11 cellular contexts compared by ENCODE assay signal in genomic region chr17:4607261-4607731, GRCh38. TPM values are rescaled to one million over a fixed set of nuclear protein-coding genes. Genes with fewer than 3 reads are reported as not detected.
A peak's percentile ranks its signal among the peaks of the same experiment; 100 is the strongest.
DNase-seq lines count a peak whose midpoint lies in the region; ATAC-seq and TF ChIP-seq lines count a peak whose summit lies in the region.
"Had no signal": no experiment of that assay in that cellular context is flagged by ENCODE, and none has a peak within 500 bp of the region (broad histone marks: within the 10 kb centered on the region; RNA-seq: fewer than 3 reads in every experiment).

No MANE protein-coding gene starts in this region.

- DNase-seq in WTC11 (ENCODE audit: low spot score) (no peak), Right ventricle myocardium superior (no peak), neural crest cell (ENCODE audit: low read depth, low spot score) (no peak), transverse colon (no peak), NCI-H1092 treated with DMSO at 0.1 percent for 48 hours (lab: John Stamatoyannopoulos, UW) (no peak)
- DNase-seq in stimulated activated CD4-positive, alpha-beta T cell treated with anti-CD3 and anti-CD28 coated beads, Interleukin-12 subunit alpha, Interleukin-12 subunit beta, amount 100 ng/mL, for 4 hours, result no peak
- DNase-seq: CD4-positive, CD25-positive, alpha-beta regulatory T cell; GF-D8 had no signal

- in situ Hi-C loops in transverse colon (cut with MboI; ENCODE audit: low pct_ligation_motif_present in 1 of 4, low pct_unique_long_range_greater_than_20kb in 1 of 4, low sequenced_read_pairs in 3 of 4), result loop anchor here in 1 of 4 donors (25.0 kb wide), 1 partner anchor 170 kb away; the partner anchor contains the start of gene SPNS3

- H3K27me3 Mint-ChIP-seq in WTC11 (ENCODE audit: low read depth) (no peaks in the 10 kb centered on the region), neural crest cell (ENCODE audit: low read depth) (peaks cover 4% of the 10 kb centered on the region)

- H3K36me3 ChIP-seq in transverse colon, result no peaks in the 10 kb centered on the region

- no peak overlapping the region for H3K4me3 Mint-ChIP-seq in WTC11
- no peak overlapping the region for H3K4me3 Mint-ChIP-seq in neural crest cell
- H3K4me3 Mint-ChIP-seq: activated T-helper 17 cell treated with anti-CD3 and anti-CD28 coated beads, Interleukin-2, amount 50 U/mL, for 72 hours; CD4-positive, CD25-positive, alpha-beta regulatory T cell had no signal

- H3K36me3 Mint-ChIP-seq in WTC11 (no peaks in the 10 kb centered on the region), neural crest cell (ENCODE audit: low read depth) (no peaks in the 10 kb centered on the region)
- H3K36me3 Mint-ChIP-seq: CD4-positive, CD25-positive, alpha-beta regulatory T cell had no signal

- H3K27ac Mint-ChIP-seq in WTC11 (peak overlapping the region; percentile 48; the same call in 1 of the 2 replicates), neural crest cell (ENCODE audit: unreplicated experiment) (peak overlapping the region; percentile 85)
- H3K27ac Mint-ChIP-seq: activated T-helper 17 cell treated with anti-CD3 and anti-CD28 coated beads, Interleukin-2, amount 50 U/mL, for 72 hours; CD4-positive, CD25-positive, alpha-beta regulatory T cell had no signal

- TF ChIP-seq EP300 in transverse colon (IDR thresholded peaks at IDR 0.05; ENCODE audit: low read depth), result no peak

- TF ChIP-seq CTCF in WTC11 (IDR thresholded peaks at IDR 0.05) (no peak), neural crest cell (conservative IDR thresholded peaks at IDR 0.05) (no peak), transverse colon (IDR thresholded peaks at IDR 0.05) (no peak)

- H3K4me1 Mint-ChIP-seq in WTC11, result peaks cover 11% of the 10 kb centered on the region
- H3K4me1 Mint-ChIP-seq in neural crest cell, result peaks cover 12% of the 10 kb centered on the region
- H3K4me1 Mint-ChIP-seq: activated T-helper 17 cell treated with anti-CD3 and anti-CD28 coated beads, Interleukin-2, amount 50 U/mL, for 72 hours; CD4-positive, CD25-positive, alpha-beta regulatory T cell had no signal

- H3K27ac ChIP-seq in transverse colon, result peak overlapping the region; percentile 28 to 53 (median 46)

- intact Hi-C loops in Right ventricle myocardium superior (cut with DNase I), result no loop called here
- intact Hi-C loops in transverse colon (cut with DNase I; ENCODE audit: low total_unique reads), result no loop called here

- H3K27me3 ChIP-seq in transverse colon, result no peaks in the 10 kb centered on the region

- no peaks in the 10 kb centered on the region for H3K9me3 ChIP-seq in transverse colon

- peaks cover 0 to 10% (median 5%) of the 10 kb centered on the region in 4 donors for H3K4me1 ChIP-seq in transverse colon

- no peak for TF ChIP-seq POLR2A in transverse colon (IDR thresholded peaks at IDR 0.05)

- no peak overlapping the region for H3K4me3 ChIP-seq in transverse colon

- CTCF ChIA-PET in WTC11 (lab: Charles Lee), result interaction anchor here (1.0 to 2.4 kb wide), 3 partner anchors 12 to 187 kb away, joined by 3 to 16 read pairs (median 4); no protein-coding TSS in a partner anchor

- WGBS in transverse colon (ENCODE audit: low coverage in 1 of 2), 2 donors, result 82% methylated on average over 23 of the region's 25 CpGs; no CpG with 5 or more reads in 1 of the 2 donors

- POLR2A ChIA-PET in WTC11 (lab: Charles Lee), result no interaction called here

- ATAC-seq in WTC11 (no peak), Right ventricle myocardium superior (ENCODE audit: poor library complexity) (peak; percentile 29), HG03135 (IDR thresholded peaks at IDR 0.05; ENCODE audit: unreplicated experiment) (no peak), HG03095 (IDR thresholded peaks at IDR 0.05; ENCODE audit: unreplicated experiment) (no peak)
- ATAC-seq: activated T-helper 17 cell treated with anti-CD3 and anti-CD28 coated beads, Interleukin-2, amount 50 U/mL, for 72 hours had no signal

- H3K9me3 Mint-ChIP-seq in WTC11 (no peaks in the 10 kb centered on the region), neural crest cell (no peaks in the 10 kb centered on the region)
- H3K9me3 Mint-ChIP-seq: activated T-helper 17 cell treated with anti-CD3 and anti-CD28 coated beads, Interleukin-2, amount 50 U/mL, for 72 hours; CD4-positive, CD25-positive, alpha-beta regulatory T cell had no signal

TF ChIP-seq in WTC11, 78 proteins besides CTCF, POLR2A, EP300 and RAD21:
- TF ChIP-seq USF1 (CRISPR knock-in tag; IDR thresholded peaks at IDR 0.05), result no peak
- TF ChIP-seq NR2C2 (CRISPR knock-in tag; IDR thresholded peaks at IDR 0.05), result no peak
- TF ChIP-seq CBFB (CRISPR knock-in tag; IDR thresholded peaks at IDR 0.05; ENCODE audit: low read depth), result no peak
- no peak for TF ChIP-seq NFATC4 (CRISPR knock-in tag; IDR thresholded peaks at IDR 0.05)
- no peak for TF ChIP-seq ZNF425 (CRISPR knock-in tag; conservative IDR thresholded peaks at IDR 0.05)
- TF ChIP-seq USF2 (CRISPR knock-in tag; IDR thresholded peaks at IDR 0.05), result no peak
- no peak for TF ChIP-seq PREB (CRISPR knock-in tag; IDR thresholded peaks at IDR 0.05; ENCODE audit: borderline replicate concordance)
- TF ChIP-seq CREM (CRISPR knock-in tag; IDR thresholded peaks at IDR 0.05), result no peak
- TF ChIP-seq GABPB1 (CRISPR knock-in tag; IDR thresholded peaks at IDR 0.05), result no peak
- TF ChIP-seq ATF3 (CRISPR knock-in tag; conservative IDR thresholded peaks at IDR 0.05), result no peak
- TF ChIP-seq SP1 (CRISPR knock-in tag; conservative IDR thresholded peaks at IDR 0.05), result no peak
- no peak for TF ChIP-seq EMX1 (CRISPR knock-in tag; IDR thresholded peaks at IDR 0.05)
- no peak for TF ChIP-seq RORB (CRISPR knock-in tag; IDR thresholded peaks at IDR 0.05)
- TF ChIP-seq ZNF121 (CRISPR knock-in tag; IDR thresholded peaks at IDR 0.05), result no peak

RNA-seq across cellular contexts. Expression of gene SMTNL2, which starts 23.0 kb away (rescaled TPM):
- total RNA-seq in WTC11 (2021) (2.7 to 3.8 TPM (median 3.8 TPM) in 3 replicates), Right ventricle myocardium superior (40.4 TPM), neural crest cell (1.1 and 1.4 TPM in 2 replicates), transverse colon (under 1 TPM in 3 of 4 donors, not detected in 1; 0.16 to 0.96 (median 0.40) TPM)
- total RNA-seq: activated T-helper 17 cell treated with anti-CD3 and anti-CD28 coated beads, Interleukin-2, amount 50 U/mL, for 72 hours; CD4-positive, CD25-positive, alpha-beta regulatory T cell had no signal

RNA-seq across cellular contexts. Expression of gene ALOX15, which starts 34.2 kb away (rescaled TPM):
- total RNA-seq in WTC11 (2021) (0.32 to 0.82 TPM (median 0.50 TPM) in 3 replicates), Right ventricle myocardium superior (not detected), neural crest cell (0.33 and 0.41 TPM in 2 replicates), transverse colon (under 1 TPM in 2 of 4 donors, not detected in 2; 0.41 to 0.48 TPM)
- total RNA-seq: CD4-positive, CD25-positive, alpha-beta regulatory T cell had no signal

RNA-seq across cellular contexts. Expression of gene GGT6, which starts 46.9 kb away (rescaled TPM):
- total RNA-seq in WTC11 (2021), result 0.07 to 0.37 TPM (median 0.18 TPM) in 3 replicates
- total RNA-seq in Right ventricle myocardium superior, result not detected
- not detected in 2 replicates for total RNA-seq in neural crest cell
- 100 to 1,000 TPM; 214 to 308 (median 283) TPM for total RNA-seq in transverse colon
- total RNA-seq: activated T-helper 17 cell treated with anti-CD3 and anti-CD28 coated beads, Interleukin-2, amount 50 U/mL, for 72 hours; CD4-positive, CD25-positive, alpha-beta regulatory T cell had no signal

RNA-seq across cellular contexts. Expression of gene MYBBP1A, which starts 52.1 kb away (rescaled TPM):
- total RNA-seq in WTC11 (2021) (108 to 163 TPM (median 118 TPM) in 3 replicates), Right ventricle myocardium superior (18.8 TPM), neural crest cell (67.0 and 69.3 TPM in 2 replicates), transverse colon (100 to 1,000 TPM in 2 of 4 donors, 10 to 100 TPM in 2; 25.4 to 148 (median 81.5) TPM)

Comparison
In these comparisons a context has a peak if more than half of its experiments do, and no peak if none do; other contexts are left out.
1. RNA of gene GGT6, which starts 46.9 kb away (total RNA-seq): 214 to 308 TPM in transverse colon; 0.07 to 0.37 TPM in WTC11, not detected in Right ventricle myocardium superior (single experiment) and not detected in neural crest cell; every median in the first group is over 100 times any median in the second.